In the genomic region with DNA sequence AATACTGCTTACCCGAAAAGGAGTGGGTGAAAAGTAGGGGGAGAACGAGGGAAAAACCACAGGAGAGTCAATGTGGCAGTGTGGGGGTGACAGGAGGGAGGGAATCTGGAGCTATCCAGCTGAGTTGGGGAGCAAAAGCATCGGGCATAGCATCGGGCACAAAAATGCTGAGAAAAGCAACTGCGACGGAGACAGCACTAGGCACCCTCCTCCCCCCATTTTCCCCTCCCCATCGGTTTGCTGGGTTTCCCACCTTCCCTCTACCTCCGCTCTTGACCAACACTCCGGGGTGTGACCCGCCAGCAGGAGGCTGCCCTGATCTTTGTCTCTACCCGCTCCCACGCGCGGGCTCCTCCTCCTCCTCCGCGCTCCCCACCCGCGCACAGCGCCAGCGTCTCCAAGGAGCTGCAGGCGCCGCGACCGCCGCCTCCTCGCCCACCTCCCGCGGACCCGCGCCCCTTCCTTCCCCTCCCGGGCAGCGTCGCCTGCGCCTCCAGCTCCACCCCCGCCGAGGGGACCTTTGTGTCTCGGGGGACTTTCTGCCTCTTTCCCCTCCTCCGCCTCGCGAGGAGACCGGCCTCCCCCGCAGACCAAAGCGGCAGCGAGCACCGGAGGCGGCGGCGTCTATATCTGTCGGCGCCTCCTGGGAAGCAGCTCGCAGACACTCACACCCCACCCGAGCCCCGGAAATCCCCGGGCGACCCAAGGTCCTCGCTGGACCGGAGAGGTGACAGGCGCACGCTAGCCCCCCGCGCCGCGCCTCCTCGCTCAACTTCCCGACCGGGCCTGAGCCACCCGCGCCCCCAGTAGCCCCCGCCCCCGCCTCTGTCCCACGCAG, we compare ENCODE assay signal across 8 cellular contexts. TPM values are rescaled to one million over a fixed set of nuclear protein-coding genes. Genes with fewer than 3 reads are reported as not detected.
DNase-seq lines count a peak whose midpoint lies in the region; ATAC-seq and TF ChIP-seq lines count a peak whose summit lies in the region.

No MANE protein-coding gene starts in this region.

- peak overlapping the region; percentile 99 for H3K27ac ChIP-seq in liver (ENCODE audit: low read depth in 1 of 2, low read length in 2 of 2)

- peak in 1 of 2 donors; percentile 3 for TF ChIP-seq RAD21 in liver (IDR thresholded peaks at IDR 0.05)

- H3K4me1 Mint-ChIP-seq in activated CD4-positive, alpha-beta T cell treated with anti-CD3 and anti-CD28 coated beads, Interleukin-2, amount 10 ng/mL, durations not matched to agents 7 days and 5 days = peaks cover 49% of the 10 kb centered on the region

- H3K27ac Mint-ChIP-seq in activated CD4-positive, alpha-beta T cell treated with anti-CD3 and anti-CD28 coated beads, Interleukin-2, amount 10 ng/mL, durations not matched to agents 7 days and 5 days = peak overlapping the region; percentile 96

- peaks cover 3 to 42% (median 19%) of the 10 kb centered on the region in 4 donors for H3K4me1 ChIP-seq in liver (ENCODE audit: control insufficient read depth in 4 of 4, insufficient read depth in 4 of 4, low read length in 3 of 4)

- H3K4me3 Mint-ChIP-seq in activated CD4-positive, alpha-beta T cell treated with anti-CD3 and anti-CD28 coated beads, Interleukin-2, amount 10 ng/mL, durations not matched to agents 7 days and 5 days = peak overlapping the region; percentile 88

- CTCF ChIA-PET in activated CD4-positive, alpha-beta T cell treated with anti-CD3 and anti-CD28 coated beads, Interleukin-2, amount 10 ng/mL, durations not matched to agents 7 days and 5 days (lab: Charles Lee) = interaction anchor here (0.7 to 7.8 kb wide), 33 partner anchors 9 to 257 kb away, joined by 3 to 68 read pairs (median 5); partner anchors contain the start of gene CFAP54

- no peaks in the 10 kb centered on the region for H3K27me3 Mint-ChIP-seq in activated CD4-positive, alpha-beta T cell treated with anti-CD3 and anti-CD28 coated beads, Interleukin-2, amount 10 ng/mL, durations not matched to agents 7 days and 5 days

- ATAC-seq in HG02623 (IDR thresholded peaks at IDR 0.05; ENCODE audit: unreplicated experiment) = peak; percentile 34

- no peaks in the 10 kb centered on the region for H3K36me3 ChIP-seq in liver (ENCODE audit: control insufficient read depth in 4 of 4, insufficient read depth in 3 of 4, low read depth in 1 of 4, low read length in 3 of 4)

- H3K9me3 ChIP-seq in liver (ENCODE audit: control insufficient read depth in 4 of 4, low read length in 3 of 4) = no peaks in the 10 kb centered on the region

- no peaks in the 10 kb centered on the region for H3K9me3 Mint-ChIP-seq in activated CD4-positive, alpha-beta T cell treated with anti-CD3 and anti-CD28 coated beads, Interleukin-2, amount 10 ng/mL, durations not matched to agents 7 days and 5 days

- POLR2A ChIA-PET in activated CD4-positive, alpha-beta T cell treated with anti-CD3 and anti-CD28 coated beads, Interleukin-2, amount 10 ng/mL, durations not matched to agents 7 days and 5 days (lab: Charles Lee) = interaction anchor here (0.7 to 1.0 kb wide), 4 partner anchors 9 to 159 kb away, joined by 3 to 4 read pairs (median 3); no protein-coding TSS in a partner anchor

- peak overlapping the region; percentile 91 to 93 for H3K9ac ChIP-seq in liver (ENCODE audit: low read depth in 1 of 2, low read length in 2 of 2)

- no peaks in the 10 kb centered on the region for H3K27me3 ChIP-seq in liver (ENCODE audit: control insufficient read depth in 4 of 4, insufficient read depth in 4 of 4, low read length in 3 of 4)

- DNase-seq in NCI-H2107 treated with DMSO at 0.1 percent for 48 hours (lab: John Stamatoyannopoulos, UW; ENCODE audit: unreplicated experiment) (peak; percentile 52), NCI-H2107 (lab: John Stamatoyannopoulos, UW) (no peak), NCI-H1105 treated with DMSO at 0.1 percent for 48 hours (lab: John Stamatoyannopoulos, UW) (peak; percentile 59), dedifferentiated amniotic fluid mesenchymal stem cell (ENCODE audit: extremely low spot score) (peak; percentile 22)
- peak; percentile 65 for DNase-seq in activated CD4-positive, alpha-beta T cell treated with anti-CD3 and anti-CD28 coated beads, Interleukin-2, amount 10 ng/mL, durations not matched to agents 7 days and 5 days
- DNase-seq in stimulated activated CD4-positive, alpha-beta T cell treated with anti-CD3 and anti-CD28 coated beads, TNF-alpha, amount 100 ng/mL, for 1 hour (ENCODE audit: low read depth in 3 of 3, low spot score in 1 of 3) = peak; percentile 55 to 65 (median 57)

- WGBS in liver = under 1% methylated on average over 71 of the region's 71 CpGs

- peaks cover 3% of the 10 kb centered on the region for H3K36me3 Mint-ChIP-seq in activated CD4-positive, alpha-beta T cell treated with anti-CD3 and anti-CD28 coated beads, Interleukin-2, amount 10 ng/mL, durations not matched to agents 7 days and 5 days (ENCODE audit: low read depth)

- H3K4me3 ChIP-seq in liver (ENCODE audit: low read depth in 1 of 3, low read length in 3 of 3) = peak overlapping the region; percentile 88 to 100 (median 90)

- no peak for TF ChIP-seq CTCF in liver (IDR thresholded peaks at IDR 0.05; ENCODE audit: low read depth, low read length, missing input control)

TF ChIP-seq in liver, 16 proteins besides CTCF, POLR2A, EP300 and RAD21:
- TF ChIP-seq FOXA2 (IDR thresholded peaks at IDR 0.05) (no peak), NR2F2 (IDR thresholded peaks at IDR 0.05) (no peak), FOXA1 (IDR thresholded peaks at IDR 0.05) (no peak), REST (IDR thresholded peaks at IDR 0.05) (no peak), ZBTB33 (IDR thresholded peaks at IDR 0.05) (no peak), EGR1 (IDR thresholded peaks at IDR 0.05; ENCODE audit: low read depth in 2 of 2) (peak in 1 of 2 donors; percentile 22)
TF ChIP-seq in liver: peak in this region for 1.

RNA-seq across cellular contexts. Expression of gene CDK17, which starts 0.9 kb away (rescaled TPM):
- total RNA-seq in activated CD4-positive, alpha-beta T cell treated with anti-CD3 and anti-CD28 coated beads, Interleukin-2, amount 10 ng/mL, durations not matched to agents 7 days and 5 days = 10 to 100 TPM; 38.7 to 43.5 TPM
- total RNA-seq in liver = 10 to 100 TPM; 24.7 to 25.2 TPM
- 1 to 10 TPM; 4.8 to 5.1 TPM for polyA plus RNA-seq in liver
